In genomic region chr7:157541295-157541608, GRCh38 we compare ENCODE assay signal across 11 cellular contexts.
"Had no signal": no experiment of that assay in that cellular context is flagged by ENCODE, and none has a peak within 500 bp of the region (broad histone marks: within the 10 kb centered on the region; RNA-seq: fewer than 3 reads in every experiment).

No MANE protein-coding gene starts in this region.

- H3K36me3 Mint-ChIP-seq: mesothelial cell of epicardium had no signal

- H3K27me3 Mint-ChIP-seq: activated naive CD8-positive, alpha-beta T cell treated with anti-CD3 and anti-CD28 coated beads, Interleukin-2, amount 50 U/mL, for 24 hours had no signal

- H3K27me3 ChIP-seq: ascending aorta, thyroid gland, vagina had no signal

- H3K4me1 Mint-ChIP-seq: mesothelial cell of epicardium had no signal

- H3K4me1 ChIP-seq: ascending aorta, thyroid gland, vagina had no signal

- H3K27ac ChIP-seq: ascending aorta, thyroid gland, vagina had no signal

- ATAC-seq: activated naive CD8-positive, alpha-beta T cell treated with anti-CD3 and anti-CD28 coated beads, Interleukin-2, amount 50 U/mL, for 24 hours had no signal

- H3K9me3 ChIP-seq: ascending aorta, thyroid gland, vagina had no signal

- H3K9me3 Mint-ChIP-seq: activated naive CD8-positive, alpha-beta T cell treated with anti-CD3 and anti-CD28 coated beads, Interleukin-2, amount 50 U/mL, for 24 hours; mesothelial cell of epicardium; T-helper 1 cell treated with Interleukin-12 subunit alpha and Interleukin-12 subunit beta and Interleukin-4 antibody, amounts not matched to agents 30 μg/mL and 1 μg/mL, for 36 hours had no signal

- H3K27ac Mint-ChIP-seq: activated CD4-positive, alpha-beta T cell treated with anti-CD3 and anti-CD28 coated beads, Interleukin-2, amount 10 ng/mL, durations not matched to agents 24 days and 14 days; activated naive CD8-positive, alpha-beta T cell treated with anti-CD3 and anti-CD28 coated beads, Interleukin-2, amount 50 U/mL, for 24 hours; mesothelial cell of epicardium; T-helper 1 cell treated with Interleukin-12 subunit alpha and Interleukin-12 subunit beta and Interleukin-4 antibody, amounts not matched to agents 30 μg/mL and 1 μg/mL, for 36 hours had no signal

- H3K4me3 Mint-ChIP-seq: activated CD4-positive, alpha-beta T cell treated with anti-CD3 and anti-CD28 coated beads, Interleukin-2, amount 10 ng/mL, durations not matched to agents 24 days and 14 days; activated naive CD8-positive, alpha-beta T cell treated with anti-CD3 and anti-CD28 coated beads, Interleukin-2, amount 50 U/mL, for 24 hours; mesothelial cell of epicardium; T-helper 1 cell treated with Interleukin-12 subunit alpha and Interleukin-12 subunit beta and Interleukin-4 antibody, amounts not matched to agents 30 μg/mL and 1 μg/mL, for 36 hours had no signal

- H3K36me3 ChIP-seq: ascending aorta, thyroid gland, vagina had no signal

- DNase-seq: activated CD4-positive, alpha-beta T cell treated with anti-CD3 and anti-CD28 coated beads, Interleukin-2, amount 10 ng/mL, durations not matched to agents 24 days and 14 days; activated naive CD4-positive, alpha-beta T cell; activated naive CD8-positive, alpha-beta T cell treated with anti-CD3 and anti-CD28 coated beads, Interleukin-2, amount 50 U/mL, for 24 hours; activated T-cell treated with anti-CD3 and anti-CD28 coated beads, Interleukin-2, amount 50 U/mL, for 48 hours; foreskin melanocyte; stimulated activated CD4-positive, alpha-beta T cell treated with anti-CD3 and anti-CD28 coated beads, Interleukin-4, amount 100 ng/mL, for 24 hours; thyroid gland had no signal

- H3K4me3 ChIP-seq: ascending aorta, thyroid gland, vagina had no signal
